14 cellular contexts compared by ENCODE assay signal in the genomic region with DNA sequence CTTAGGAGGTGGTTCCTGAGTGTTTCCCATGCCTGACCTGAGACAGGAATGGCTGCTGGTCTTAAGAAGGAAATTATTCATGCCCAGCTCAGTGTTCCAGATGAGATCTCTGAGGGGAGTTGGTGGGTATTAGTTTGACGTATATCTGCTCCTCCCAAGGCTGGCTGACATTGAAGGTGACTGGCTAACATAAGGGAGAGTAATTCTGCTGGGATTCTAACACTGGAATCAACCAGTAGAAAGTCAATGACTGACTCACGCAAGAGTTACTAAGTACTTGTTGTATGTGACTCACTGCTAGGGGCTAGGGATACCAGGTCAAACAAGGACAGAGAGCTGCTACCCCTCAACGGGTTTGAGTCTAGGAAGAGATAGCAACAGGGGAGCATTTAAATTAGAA.
DNase-seq lines count a peak whose midpoint lies in the region; ATAC-seq and TF ChIP-seq lines count a peak whose summit lies in the region.
"Had no signal": no experiment of that assay in that cellular context is flagged by ENCODE, and none has a peak within 500 bp of the region (broad histone marks: within the 10 kb centered on the region; RNA-seq: fewer than 3 reads in every experiment).

No MANE protein-coding gene starts in this region.

- H3K4me3 ChIP-seq in GM23248, result no peak overlapping the region
- no peak overlapping the region for H3K4me3 ChIP-seq in stomach
- H3K4me3 ChIP-seq: HAP-1 had no signal

- H3K36me3 ChIP-seq in GM23248 (ENCODE audit: low read depth) (no peaks in the 10 kb centered on the region), stomach (no peaks in the 10 kb centered on the region)
- H3K36me3 ChIP-seq: BE2C, HAP-1 had no signal

- no peaks in the 10 kb centered on the region for H3K9me3 Mint-ChIP-seq in endothelial cell (ENCODE audit: unreplicated experiment)

- WGBS in GM23248 (ENCODE audit: low coverage in 1 of 2, low lambda C conversion rate in 2 of 2, missing lambda C conversion rate in 2 of 2), 2 experiments, result 5 to 11% methylated on average over 3 of the region's 3 CpGs
- WGBS in stomach, 5 donors, result 87 to 95% (median 92%) methylated on average over 3 of the region's 3 CpGs

- peak overlapping the region; percentile 45 for H3K27ac Mint-ChIP-seq in endothelial cell (ENCODE audit: unreplicated experiment)
- H3K27ac Mint-ChIP-seq: IgD-negative memory B cell had no signal

- no peak overlapping the region for H2AFZ ChIP-seq in GM23248

- no peaks in the 10 kb centered on the region for H3K9me3 ChIP-seq in GM23248 (ENCODE audit: low read depth)
- no peaks in the 10 kb centered on the region for H3K9me3 ChIP-seq in stomach
- H3K9me3 ChIP-seq: BE2C, HAP-1 had no signal

- TF ChIP-seq POLR2A in stomach (IDR thresholded peaks at IDR 0.05), result no peak

- H3K36me3 Mint-ChIP-seq in endothelial cell (ENCODE audit: low read depth, unreplicated experiment), result no peaks in the 10 kb centered on the region
- H3K36me3 Mint-ChIP-seq: CD4-positive, alpha-beta memory T cell; IgD-negative memory B cell had no signal

- no peaks in the 10 kb centered on the region for H3K4me1 ChIP-seq in GM23248 (ENCODE audit: insufficient read depth)
- H3K4me1 ChIP-seq in stomach, result peaks cover 0 to 6% (median 2%) of the 10 kb centered on the region in 4 donors
- H3K4me1 ChIP-seq: BE2C, HAP-1 had no signal

- no peak for TF ChIP-seq CTCF in endothelial cell (IDR thresholded peaks at IDR 0.05; ENCODE audit: unreplicated experiment)
- no peak for TF ChIP-seq CTCF in stomach (IDR thresholded peaks at IDR 0.05)

- H3K4me2 ChIP-seq in GM23248 (ENCODE audit: unreplicated experiment), result no peak overlapping the region

- no peaks in the 10 kb centered on the region for H3K79me2 ChIP-seq in GM23248 (ENCODE audit: insufficient read depth)

- H3K27me3 ChIP-seq in GM23248 (replicated peaks; ENCODE audit: insufficient read depth) (no peaks in the 10 kb centered on the region), stomach (no peaks in the 10 kb centered on the region)
- H3K27me3 ChIP-seq: BE2C had no signal

- no peak overlapping the region for H3K4me3 Mint-ChIP-seq in endothelial cell (ENCODE audit: unreplicated experiment)
- H3K4me3 Mint-ChIP-seq: CD4-positive, alpha-beta memory T cell; IgD-negative memory B cell had no signal

- peaks cover 26% of the 10 kb centered on the region for H3K4me1 Mint-ChIP-seq in endothelial cell (ENCODE audit: unreplicated experiment)
- H3K4me1 Mint-ChIP-seq: CD4-positive, alpha-beta memory T cell; IgD-negative memory B cell had no signal

- H4K20me1 ChIP-seq in GM23248 (ENCODE audit: insufficient read depth), result no peaks in the 10 kb centered on the region

- intact Hi-C loops in stomach (cut with DNase I; ENCODE audit: low total_unique reads), result no loop called here

- in situ Hi-C loops in GM23248 (cut with MboI), result no loop called here

- peaks cover 7% of the 10 kb centered on the region for H3K27me3 Mint-ChIP-seq in endothelial cell (ENCODE audit: unreplicated experiment)

- DNase-seq in GM23248 (peak; percentile 19), RKO (ENCODE audit: low spot score) (peak; percentile 10), endothelial cell (ENCODE audit: low spot score) (no peak), renal cortical epithelial cell (ENCODE audit: low read depth) (peak; percentile 54), stomach (no peak)
- DNase-seq: BE2C; CD4-positive, alpha-beta memory T cell; DMS153; KG1 had no signal

- no peaks in the 10 kb centered on the region for H3F3A ChIP-seq in GM23248 (ENCODE audit: insufficient read depth)

- no peaks in the 10 kb centered on the region for H3K9me2 ChIP-seq in GM23248 (ENCODE audit: insufficient read depth)

- no peak overlapping the region for H3K9ac ChIP-seq in GM23248

- no peak overlapping the region for H3K27ac ChIP-seq in GM23248
- H3K27ac ChIP-seq in stomach, result no peak overlapping the region
- H3K27ac ChIP-seq: C4-2B had no signal

- ATAC-seq in HG03135 (IDR thresholded peaks at IDR 0.05; ENCODE audit: unreplicated experiment) (no peak), GM18867 (IDR thresholded peaks at IDR 0.05; ENCODE audit: unreplicated experiment) (no peak)

- TF ChIP-seq EP300 in stomach (IDR thresholded peaks at IDR 0.05), result no peak

Comparison
In these comparisons a context has a peak if more than half of its experiments do, and no peak if none do; other contexts are left out.
1. DNase-seq: peak in GM23248 (single experiment), RKO (single experiment) and renal cortical epithelial cell (single experiment); none in endothelial cell (single experiment) and stomach (single experiment).